1 cellular context compared by ENCODE assay signal in genomic region chr5:109838157-109838556, GRCh38.
TF ChIP-seq lines count a peak whose summit lies in the region.

No MANE protein-coding gene starts in this region.

TF ChIP-seq in H1, 55 proteins besides CTCF, POLR2A, EP300 and RAD21 (continued from another document):
- TF ChIP-seq, protein P1, sequence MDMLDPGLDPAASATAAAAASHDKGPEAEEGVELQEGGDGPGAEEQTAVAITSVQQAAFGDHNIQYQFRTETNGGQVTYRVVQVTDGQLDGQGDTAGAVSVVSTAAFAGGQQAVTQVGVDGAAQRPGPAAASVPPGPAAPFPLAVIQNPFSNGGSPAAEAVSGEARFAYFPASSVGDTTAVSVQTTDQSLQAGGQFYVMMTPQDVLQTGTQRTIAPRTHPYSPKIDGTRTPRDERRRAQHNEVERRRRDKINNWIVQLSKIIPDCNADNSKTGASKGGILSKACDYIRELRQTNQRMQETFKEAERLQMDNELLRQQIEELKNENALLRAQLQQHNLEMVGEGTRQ (IDR thresholded peaks at IDR 0.05; ENCODE audit: low read length), result no peak
- TF ChIP-seq, protein P2, sequence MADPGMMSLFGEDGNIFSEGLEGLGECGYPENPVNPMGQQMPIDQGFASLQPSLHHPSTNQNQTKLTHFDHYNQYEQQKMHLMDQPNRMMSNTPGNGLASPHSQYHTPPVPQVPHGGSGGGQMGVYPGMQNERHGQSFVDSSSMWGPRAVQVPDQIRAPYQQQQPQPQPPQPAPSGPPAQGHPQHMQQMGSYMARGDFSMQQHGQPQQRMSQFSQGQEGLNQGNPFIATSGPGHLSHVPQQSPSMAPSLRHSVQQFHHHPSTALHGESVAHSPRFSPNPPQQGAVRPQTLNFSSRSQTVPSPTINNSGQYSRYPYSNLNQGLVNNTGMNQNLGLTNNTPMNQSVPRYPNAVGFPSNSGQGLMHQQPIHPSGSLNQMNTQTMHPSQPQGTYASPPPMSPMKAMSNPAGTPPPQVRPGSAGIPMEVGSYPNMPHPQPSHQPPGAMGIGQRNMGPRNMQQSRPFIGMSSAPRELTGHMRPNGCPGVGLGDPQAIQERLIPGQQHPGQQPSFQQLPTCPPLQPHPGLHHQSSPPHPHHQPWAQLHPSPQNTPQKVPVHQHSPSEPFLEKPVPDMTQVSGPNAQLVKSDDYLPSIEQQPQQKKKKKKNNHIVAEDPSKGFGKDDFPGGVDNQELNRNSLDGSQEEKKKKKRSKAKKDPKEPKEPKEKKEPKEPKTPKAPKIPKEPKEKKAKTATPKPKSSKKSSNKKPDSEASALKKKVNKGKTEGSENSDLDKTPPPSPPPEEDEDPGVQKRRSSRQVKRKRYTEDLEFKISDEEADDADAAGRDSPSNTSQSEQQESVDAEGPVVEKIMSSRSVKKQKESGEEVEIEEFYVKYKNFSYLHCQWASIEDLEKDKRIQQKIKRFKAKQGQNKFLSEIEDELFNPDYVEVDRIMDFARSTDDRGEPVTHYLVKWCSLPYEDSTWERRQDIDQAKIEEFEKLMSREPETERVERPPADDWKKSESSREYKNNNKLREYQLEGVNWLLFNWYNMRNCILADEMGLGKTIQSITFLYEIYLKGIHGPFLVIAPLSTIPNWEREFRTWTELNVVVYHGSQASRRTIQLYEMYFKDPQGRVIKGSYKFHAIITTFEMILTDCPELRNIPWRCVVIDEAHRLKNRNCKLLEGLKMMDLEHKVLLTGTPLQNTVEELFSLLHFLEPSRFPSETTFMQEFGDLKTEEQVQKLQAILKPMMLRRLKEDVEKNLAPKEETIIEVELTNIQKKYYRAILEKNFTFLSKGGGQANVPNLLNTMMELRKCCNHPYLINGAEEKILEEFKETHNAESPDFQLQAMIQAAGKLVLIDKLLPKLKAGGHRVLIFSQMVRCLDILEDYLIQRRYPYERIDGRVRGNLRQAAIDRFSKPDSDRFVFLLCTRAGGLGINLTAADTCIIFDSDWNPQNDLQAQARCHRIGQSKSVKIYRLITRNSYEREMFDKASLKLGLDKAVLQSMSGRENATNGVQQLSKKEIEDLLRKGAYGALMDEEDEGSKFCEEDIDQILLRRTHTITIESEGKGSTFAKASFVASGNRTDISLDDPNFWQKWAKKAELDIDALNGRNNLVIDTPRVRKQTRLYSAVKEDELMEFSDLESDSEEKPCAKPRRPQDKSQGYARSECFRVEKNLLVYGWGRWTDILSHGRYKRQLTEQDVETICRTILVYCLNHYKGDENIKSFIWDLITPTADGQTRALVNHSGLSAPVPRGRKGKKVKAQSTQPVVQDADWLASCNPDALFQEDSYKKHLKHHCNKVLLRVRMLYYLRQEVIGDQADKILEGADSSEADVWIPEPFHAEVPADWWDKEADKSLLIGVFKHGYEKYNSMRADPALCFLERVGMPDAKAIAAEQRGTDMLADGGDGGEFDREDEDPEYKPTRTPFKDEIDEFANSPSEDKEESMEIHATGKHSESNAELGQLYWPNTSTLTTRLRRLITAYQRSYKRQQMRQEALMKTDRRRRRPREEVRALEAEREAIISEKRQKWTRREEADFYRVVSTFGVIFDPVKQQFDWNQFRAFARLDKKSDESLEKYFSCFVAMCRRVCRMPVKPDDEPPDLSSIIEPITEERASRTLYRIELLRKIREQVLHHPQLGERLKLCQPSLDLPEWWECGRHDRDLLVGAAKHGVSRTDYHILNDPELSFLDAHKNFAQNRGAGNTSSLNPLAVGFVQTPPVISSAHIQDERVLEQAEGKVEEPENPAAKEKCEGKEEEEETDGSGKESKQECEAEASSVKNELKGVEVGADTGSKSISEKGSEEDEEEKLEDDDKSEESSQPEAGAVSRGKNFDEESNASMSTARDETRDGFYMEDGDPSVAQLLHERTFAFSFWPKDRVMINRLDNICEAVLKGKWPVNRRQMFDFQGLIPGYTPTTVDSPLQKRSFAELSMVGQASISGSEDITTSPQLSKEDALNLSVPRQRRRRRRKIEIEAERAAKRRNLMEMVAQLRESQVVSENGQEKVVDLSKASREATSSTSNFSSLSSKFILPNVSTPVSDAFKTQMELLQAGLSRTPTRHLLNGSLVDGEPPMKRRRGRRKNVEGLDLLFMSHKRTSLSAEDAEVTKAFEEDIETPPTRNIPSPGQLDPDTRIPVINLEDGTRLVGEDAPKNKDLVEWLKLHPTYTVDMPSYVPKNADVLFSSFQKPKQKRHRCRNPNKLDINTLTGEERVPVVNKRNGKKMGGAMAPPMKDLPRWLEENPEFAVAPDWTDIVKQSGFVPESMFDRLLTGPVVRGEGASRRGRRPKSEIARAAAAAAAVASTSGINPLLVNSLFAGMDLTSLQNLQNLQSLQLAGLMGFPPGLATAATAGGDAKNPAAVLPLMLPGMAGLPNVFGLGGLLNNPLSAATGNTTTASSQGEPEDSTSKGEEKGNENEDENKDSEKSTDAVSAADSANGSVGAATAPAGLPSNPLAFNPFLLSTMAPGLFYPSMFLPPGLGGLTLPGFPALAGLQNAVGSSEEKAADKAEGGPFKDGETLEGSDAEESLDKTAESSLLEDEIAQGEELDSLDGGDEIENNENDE (IDR thresholded peaks at IDR 0.05; ENCODE audit: insufficient replicate concordance, low read length), result peak; percentile 39
- TF ChIP-seq SIX5 (IDR thresholded peaks at IDR 0.05; ENCODE audit: low read depth, low read length) (no peak), JUND (IDR thresholded peaks at IDR 0.05; ENCODE audit: low read length) (peak; percentile 69; the same call in 1 of the 2 replicates), HDAC2 (IDR thresholded peaks at IDR 0.05; ENCODE audit: borderline replicate concordance in 1 of 2, low read depth in 2 of 2, low read length in 2 of 2) (0 out of 4 replicates have a peak, but pooled peaks of 1 of the 2 experiments have one; percentile 17), SP1 (IDR thresholded peaks at IDR 0.05; ENCODE audit: low read depth, low read length) (0 out of 2 replicates have a peak, but pooled peaks have one; percentile 13)
